Comparison of ENCODE assay signal across 9 cellular contexts in the genomic region with DNA sequence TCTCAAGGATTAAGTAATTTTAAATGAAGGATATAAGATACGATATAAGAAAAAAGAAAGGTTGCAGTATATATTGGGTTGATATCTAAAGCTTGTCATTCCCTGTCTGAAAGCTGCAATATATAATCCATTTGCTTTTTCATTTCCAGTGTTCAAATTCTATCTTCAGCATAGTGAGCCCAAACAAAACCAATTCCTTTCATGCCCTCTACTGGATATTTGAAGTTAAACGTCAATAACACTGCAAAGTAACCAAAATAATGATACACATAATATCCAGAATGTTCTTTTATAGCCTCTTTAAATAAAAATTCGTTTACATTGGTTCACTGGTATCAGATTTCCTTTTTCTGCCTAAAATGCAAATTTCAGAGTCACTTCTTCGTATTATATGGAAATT.
DNase-seq lines count a peak whose midpoint lies in the region; ATAC-seq and FAIRE-seq lines count a peak whose summit lies in the region.
"Had no signal": no experiment of that assay in that cellular context is flagged by ENCODE, and none has a peak within 500 bp of the region (broad histone marks: within the 10 kb centered on the region; RNA-seq: fewer than 3 reads in every experiment).

No MANE protein-coding gene starts in this region.

- no peak for ATAC-seq in activated CD8-positive, alpha-beta T cell treated with anti-CD3 and anti-CD28 coated beads, Interleukin-2, amount 10 ng/mL, durations not matched to agents 7 days and 5 days

- no peaks in the 10 kb centered on the region for H3K36me3 Mint-ChIP-seq in activated T-helper 2 cell treated with anti-CD3 and anti-CD28 coated beads, Interferon-gamma antibody, Interleukin-2, Interleukin-4, amounts not matched to agents 10 μg/mL and 5 μg/mL and 100 μg/mL, durations not matched to agents 14 hours and 24 hours and 36 hours (ENCODE audit: low read depth)
- H3K36me3 Mint-ChIP-seq in activated CD8-positive, alpha-beta T cell treated with anti-CD3 and anti-CD28 coated beads, Interleukin-2, amount 10 ng/mL, durations not matched to agents 7 days and 5 days (ENCODE audit: low read depth) = no peaks in the 10 kb centered on the region

- intact Hi-C loops in activated T-helper 2 cell treated with anti-CD3 and anti-CD28 coated beads, Interferon-gamma antibody, Interleukin-2, Interleukin-4, amounts not matched to agents 10 μg/mL and 5 μg/mL and 100 μg/mL, durations not matched to agents 14 hours and 24 hours and 36 hours (cut with micrococcal nuclease) = loop anchor here (5.0 kb wide), 1 partner anchor 622 kb away; no protein-coding TSS in a partner anchor

- H3K27ac Mint-ChIP-seq in activated T-helper 2 cell treated with anti-CD3 and anti-CD28 coated beads, Interferon-gamma antibody, Interleukin-2, Interleukin-4, amounts not matched to agents 10 μg/mL and 5 μg/mL and 100 μg/mL, durations not matched to agents 14 hours and 24 hours and 36 hours = no peak overlapping the region
- no peak overlapping the region for H3K27ac Mint-ChIP-seq in activated CD8-positive, alpha-beta T cell treated with anti-CD3 and anti-CD28 coated beads, Interleukin-2, amount 10 ng/mL, durations not matched to agents 7 days and 5 days

- no peaks in the 10 kb centered on the region for H3K9me3 Mint-ChIP-seq in activated T-helper 2 cell treated with anti-CD3 and anti-CD28 coated beads, Interferon-gamma antibody, Interleukin-2, Interleukin-4, amounts not matched to agents 10 μg/mL and 5 μg/mL and 100 μg/mL, durations not matched to agents 14 hours and 24 hours and 36 hours
- H3K9me3 Mint-ChIP-seq in activated CD8-positive, alpha-beta T cell treated with anti-CD3 and anti-CD28 coated beads, Interleukin-2, amount 10 ng/mL, durations not matched to agents 7 days and 5 days (ENCODE audit: insufficient read depth) = no peaks in the 10 kb centered on the region

- H3K4me1 Mint-ChIP-seq in activated T-helper 2 cell treated with anti-CD3 and anti-CD28 coated beads, Interferon-gamma antibody, Interleukin-2, Interleukin-4, amounts not matched to agents 10 μg/mL and 5 μg/mL and 100 μg/mL, durations not matched to agents 14 hours and 24 hours and 36 hours (ENCODE audit: low read depth) = no peaks in the 10 kb centered on the region
- no peaks in the 10 kb centered on the region for H3K4me1 Mint-ChIP-seq in activated CD8-positive, alpha-beta T cell treated with anti-CD3 and anti-CD28 coated beads, Interleukin-2, amount 10 ng/mL, durations not matched to agents 7 days and 5 days (ENCODE audit: low read depth)

- H3K27me3 Mint-ChIP-seq in activated T-helper 2 cell treated with anti-CD3 and anti-CD28 coated beads, Interferon-gamma antibody, Interleukin-2, Interleukin-4, amounts not matched to agents 10 μg/mL and 5 μg/mL and 100 μg/mL, durations not matched to agents 14 hours and 24 hours and 36 hours (ENCODE audit: low read depth) = peaks cover 27% of the 10 kb centered on the region
- H3K27me3 Mint-ChIP-seq in activated CD8-positive, alpha-beta T cell treated with anti-CD3 and anti-CD28 coated beads, Interleukin-2, amount 10 ng/mL, durations not matched to agents 7 days and 5 days (ENCODE audit: low read depth) = peaks cover 40% of the 10 kb centered on the region

- CTCF ChIA-PET in activated CD8-positive, alpha-beta T cell treated with anti-CD3 and anti-CD28 coated beads, Interleukin-2, amount 10 ng/mL, durations not matched to agents 7 days and 5 days (lab: Charles Lee) = interaction anchor here (1.0 to 2.3 kb wide), 3 partner anchors 10 to 315 kb away, joined by 3 to 12 read pairs (median 4); no protein-coding TSS in a partner anchor

- DNase-seq in COR-L47 (lab: John Stamatoyannopoulos, UW) (peak; percentile 17), HT-29 (ENCODE audit: low spot score) (peak; percentile 23), kidney tubule cell (ENCODE audit: low spot score) (peak; percentile 19), middle frontal gyrus (ENCODE audit: extremely low spot score, low spot score) (no peak)
- no peak for DNase-seq in activated T-helper 2 cell treated with anti-CD3 and anti-CD28 coated beads, Interferon-gamma antibody, Interleukin-2, Interleukin-4, amounts not matched to agents 10 μg/mL and 5 μg/mL and 100 μg/mL, durations not matched to agents 14 hours and 24 hours and 36 hours (ENCODE audit: low spot score)
- DNase-seq in activated CD8-positive, alpha-beta T cell treated with anti-CD3 and anti-CD28 coated beads, Interleukin-2, amount 10 ng/mL, durations not matched to agents 7 days and 5 days = no peak
- no peak for DNase-seq in activated CD8-positive, alpha-beta memory T cell treated with anti-CD3 and anti-CD28 coated beads for 24 hours
- DNase-seq: effector CD4-positive, alpha-beta T cell had no signal

- H3K4me3 Mint-ChIP-seq in activated T-helper 2 cell treated with anti-CD3 and anti-CD28 coated beads, Interferon-gamma antibody, Interleukin-2, Interleukin-4, amounts not matched to agents 10 μg/mL and 5 μg/mL and 100 μg/mL, durations not matched to agents 14 hours and 24 hours and 36 hours (ENCODE audit: low read depth) = no peak overlapping the region
- no peak overlapping the region for H3K4me3 Mint-ChIP-seq in activated CD8-positive, alpha-beta T cell treated with anti-CD3 and anti-CD28 coated beads, Interleukin-2, amount 10 ng/mL, durations not matched to agents 7 days and 5 days

- FAIRE-seq in TTC549 (lab: Jason Lieb, UNC) = peak; percentile 50

- POLR2A ChIA-PET in activated CD8-positive, alpha-beta T cell treated with anti-CD3 and anti-CD28 coated beads, Interleukin-2, amount 10 ng/mL, durations not matched to agents 7 days and 5 days (lab: Charles Lee) = no interaction called here

Comparison
In these comparisons a context has a peak if more than half of its experiments do, and no peak if none do; other contexts are left out.
1. DNase-seq: peak in COR-L47 (single experiment), HT-29 (single experiment) and kidney tubule cell (single experiment); none in activated T-helper 2 cell treated with anti-CD3 and anti-CD28 coated beads, Interferon-gamma antibody, Interleukin-2, Interleukin-4, amounts not matched to agents 10 μg/mL and 5 μg/mL and 100 μg/mL, durations not matched to agents 14 hours and 24 hours and 36 hours (single experiment), activated CD8-positive, alpha-beta T cell treated with anti-CD3 and anti-CD28 coated beads, Interleukin-2, amount 10 ng/mL, durations not matched to agents 7 days and 5 days (single experiment), middle frontal gyrus (single experiment) and activated CD8-positive, alpha-beta memory T cell treated with anti-CD3 and anti-CD28 coated beads for 24 hours (single experiment).